In the genomic region with DNA sequence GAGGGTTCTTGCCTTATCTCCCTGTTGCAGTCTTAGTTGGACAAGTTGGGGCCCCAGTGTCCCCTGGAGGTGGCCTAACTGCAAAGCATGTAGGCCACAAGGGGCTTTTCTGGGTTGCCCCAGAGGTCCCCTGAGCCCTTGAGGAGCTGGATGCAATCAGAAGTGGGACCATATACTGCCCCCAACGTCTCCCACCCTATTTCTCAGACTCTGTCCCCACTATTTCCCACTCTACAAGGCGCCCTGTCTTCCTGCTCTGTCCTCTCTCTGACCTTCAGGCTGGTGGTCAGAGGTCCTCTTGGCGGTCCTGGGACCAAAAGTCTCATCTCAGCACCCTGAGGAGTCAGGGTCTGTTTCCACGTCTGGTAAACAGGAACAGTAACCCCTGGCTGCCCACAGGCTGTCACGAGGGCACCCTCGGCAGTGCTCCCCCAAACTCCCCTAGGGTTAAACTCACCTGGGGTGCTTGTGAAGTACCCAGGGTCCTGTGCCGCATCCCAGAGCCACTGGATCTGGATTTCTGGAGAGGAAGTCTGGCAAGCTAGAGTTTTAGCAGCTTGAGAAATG, we compare ENCODE assay signal across 1 cellular context.
TF ChIP-seq lines count a peak whose summit lies in the region.

No MANE protein-coding gene starts in this region.

TF ChIP-seq in H1, 55 proteins besides CTCF, POLR2A, EP300 and RAD21:
- TF ChIP-seq TEAD4 (IDR thresholded peaks at IDR 0.05; ENCODE audit: low read depth, low read length) (no peak), SP4 (IDR thresholded peaks at IDR 0.05; ENCODE audit: low read length) (no peak), SUZ12 (IDR thresholded peaks at IDR 0.05; ENCODE audit: low read length) (no peak), YY1 (IDR thresholded peaks at IDR 0.05; ENCODE audit: low read depth, low read length) (no peak), MAFK (IDR thresholded peaks at IDR 0.05; ENCODE audit: low read depth, low read length) (no peak), BRCA1 (IDR thresholded peaks at IDR 0.05; ENCODE audit: low read depth, low read length) (no peak), RXRA (IDR thresholded peaks at IDR 0.05; ENCODE audit: insufficient read depth, low read depth, low read length) (no peak), GTF2F1 (IDR thresholded peaks at IDR 0.05; ENCODE audit: borderline replicate concordance, low read depth, low read length) (no peak), SAP30 (IDR thresholded peaks at IDR 0.05; ENCODE audit: insufficient read depth, insufficient replicate concordance, low read length) (no peak), TAF7 (optimal IDR thresholded peaks at IDR 0.05; ENCODE audit: borderline replicate concordance, low read depth, low read length) (no peak), ATF2 (IDR thresholded peaks at IDR 0.05; ENCODE audit: low read length) (no peak), POLR2AphosphoS5 (IDR thresholded peaks at IDR 0.05; ENCODE audit: low read depth, low read length) (no peak)
